20 cellular contexts compared by ENCODE assay signal in the genomic region with DNA sequence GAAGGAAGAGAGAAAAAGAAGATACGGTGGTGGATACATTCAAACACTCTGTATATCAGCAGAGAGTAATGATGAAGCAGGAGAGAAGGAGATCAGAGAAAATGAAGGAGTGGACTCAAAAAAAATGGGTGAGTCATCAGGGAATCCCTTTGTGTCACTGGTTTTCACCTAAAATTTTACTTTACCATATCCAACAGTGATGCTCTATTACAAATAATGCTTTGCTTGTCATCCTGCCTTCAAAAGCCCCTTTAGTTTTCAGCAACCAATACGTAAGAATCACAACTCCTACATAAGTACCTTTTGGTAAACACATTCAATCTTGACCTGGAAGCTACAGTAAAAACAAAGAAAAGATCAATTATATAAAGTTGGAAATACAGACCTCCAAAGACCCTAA.
DNase-seq lines count a peak whose midpoint lies in the region; ATAC-seq and TF ChIP-seq lines count a peak whose summit lies in the region.
"Had no signal": no experiment of that assay in that cellular context is flagged by ENCODE, and none has a peak within 500 bp of the region (broad histone marks: within the 10 kb centered on the region; RNA-seq: fewer than 3 reads in every experiment).

No MANE protein-coding gene starts in this region.

- intact Hi-C loops in sigmoid colon (cut with DNase I): loop anchor here (5.0 kb wide), 1 partner anchor 181 kb away; no protein-coding TSS in a partner anchor

- no peaks in the 10 kb centered on the region for H3K9me3 ChIP-seq in sigmoid colon
- H3K9me3 ChIP-seq: Peyer's patch had no signal

- H3K27me3 ChIP-seq in sigmoid colon (no peaks in the 10 kb centered on the region), GM23338 (ENCODE audit: insufficient read depth) (0 out of 2 replicates have a peak, but pooled peaks cover 4% of the 10 kb centered on the region)
- H3K27me3 ChIP-seq: Peyer's patch had no signal

- ATAC-seq in activated T-cell treated with anti-CD3 and anti-CD28 coated beads, Interleukin-2, amount 50 U/mL, for 72 hours (replicated peaks in 1 of 2): peak; percentile 43 to 68
- peak; percentile 72 for ATAC-seq in GM18868 (IDR thresholded peaks at IDR 0.05; ENCODE audit: unreplicated experiment)
- no peak for ATAC-seq in stimulated activated memory B cell treated with anti-CD40 and anti-IgM and Interleukin-4, amounts not matched to agents 10 μg/mL and 1 μg/mL and 100 μg/mL, for 72 hours
- no peak for ATAC-seq in GM23338

- no peak overlapping the region for H3K27ac Mint-ChIP-seq in activated T-cell treated with anti-CD3 and anti-CD28 coated beads, Interleukin-2, amount 50 U/mL, for 72 hours
- H3K27ac Mint-ChIP-seq in stimulated activated memory B cell treated with anti-CD40 and anti-IgM and Interleukin-4, amounts not matched to agents 10 μg/mL and 1 μg/mL and 100 μg/mL, for 72 hours: peak overlapping the region; percentile 23
- H3K27ac Mint-ChIP-seq in GM23338: no peak overlapping the region

- H3K4me1 Mint-ChIP-seq in activated T-cell treated with anti-CD3 and anti-CD28 coated beads, Interleukin-2, amount 50 U/mL, for 72 hours (ENCODE audit: low read depth): no peaks in the 10 kb centered on the region
- H3K4me1 Mint-ChIP-seq in stimulated activated memory B cell treated with anti-CD40 and anti-IgM and Interleukin-4, amounts not matched to agents 10 μg/mL and 1 μg/mL and 100 μg/mL, for 72 hours: no peaks in the 10 kb centered on the region
- peaks cover 17% of the 10 kb centered on the region for H3K4me1 Mint-ChIP-seq in GM23338

- peaks cover 0 to 50% (median 27%) of the 10 kb centered on the region in 4 donors for H3K4me1 ChIP-seq in sigmoid colon
- peaks cover 21% of the 10 kb centered on the region for H3K4me1 ChIP-seq in GM23338 (ENCODE audit: insufficient read depth)
- H3K4me1 ChIP-seq: Peyer's patch had no signal

- no peaks in the 10 kb centered on the region for H3K79me2 ChIP-seq in GM23338 (replicated peaks; ENCODE audit: insufficient read depth)

- TF ChIP-seq POLR2A in sigmoid colon (IDR thresholded peaks at IDR 0.05): no peak

- 80 to 88% methylated on average over 2 of the region's 2 CpGs for WGBS in sigmoid colon, 2 donors

- H3F3A ChIP-seq in GM23338 (replicated peaks; ENCODE audit: low read depth): no peaks in the 10 kb centered on the region

- H3K36me3 Mint-ChIP-seq in activated T-cell treated with anti-CD3 and anti-CD28 coated beads, Interleukin-2, amount 50 U/mL, for 72 hours (ENCODE audit: insufficient read depth in 2 of 2): no peaks in the 10 kb centered on the region
- H3K36me3 Mint-ChIP-seq in stimulated activated memory B cell treated with anti-CD40 and anti-IgM and Interleukin-4, amounts not matched to agents 10 μg/mL and 1 μg/mL and 100 μg/mL, for 72 hours: no peaks in the 10 kb centered on the region
- no peaks in the 10 kb centered on the region for H3K36me3 Mint-ChIP-seq in GM23338 (ENCODE audit: low read depth)

- no peak overlapping the region for H2AFZ ChIP-seq in GM23338

- peaks cover 7% of the 10 kb centered on the region; the same call in 1 of the 2 replicates for H3K9me2 ChIP-seq in GM23338 (ENCODE audit: insufficient read depth)

- H3K27me3 Mint-ChIP-seq in activated T-cell treated with anti-CD3 and anti-CD28 coated beads, Interleukin-2, amount 50 U/mL, for 72 hours (ENCODE audit: low read depth): peaks cover 37% of the 10 kb centered on the region
- H3K27me3 Mint-ChIP-seq in stimulated activated memory B cell treated with anti-CD40 and anti-IgM and Interleukin-4, amounts not matched to agents 10 μg/mL and 1 μg/mL and 100 μg/mL, for 72 hours: peaks cover 19% of the 10 kb centered on the region
- H3K27me3 Mint-ChIP-seq in GM23338 (ENCODE audit: insufficient read depth, low read depth, poor library complexity): peaks cover 6% of the 10 kb centered on the region

- TF ChIP-seq EP300 in sigmoid colon (IDR thresholded peaks at IDR 0.05): no peak

- H3K27ac ChIP-seq in angular gyrus (ENCODE audit: low read depth, low read length): peak overlapping the region; percentile 23
- H3K27ac ChIP-seq in sigmoid colon: peak overlapping the region in 2 of 4 donors; percentile 53 to 73
- no peak overlapping the region for H3K27ac ChIP-seq in GM23338 (ENCODE audit: low read depth)
- H3K27ac ChIP-seq: C4-2B, Peyer's patch had no signal

- TF ChIP-seq CTCF in sigmoid colon (IDR thresholded peaks at IDR 0.05) (no peak), GM23338 (conservative IDR thresholded peaks at IDR 0.05; ENCODE audit: low read depth in 2 of 2) (no peak)

- H3K4me2 ChIP-seq in GM23338: no peak overlapping the region

- H3K4me3 Mint-ChIP-seq in activated T-cell treated with anti-CD3 and anti-CD28 coated beads, Interleukin-2, amount 50 U/mL, for 72 hours: peak overlapping the region; percentile 2 to 46
- no peak overlapping the region for H3K4me3 Mint-ChIP-seq in stimulated activated memory B cell treated with anti-CD40 and anti-IgM and Interleukin-4, amounts not matched to agents 10 μg/mL and 1 μg/mL and 100 μg/mL, for 72 hours
- no peak overlapping the region for H3K4me3 Mint-ChIP-seq in GM23338

- H3K36me3 ChIP-seq in sigmoid colon (no peaks in the 10 kb centered on the region), GM23338 (ENCODE audit: insufficient read depth) (no peaks in the 10 kb centered on the region)
- H3K36me3 ChIP-seq: Peyer's patch had no signal

- no peak for DNase-seq in activated T-cell treated with anti-CD3 and anti-CD28 coated beads, Interleukin-2, amount 50 U/mL, for 72 hours
- no peak for DNase-seq in activated T-cell treated with anti-CD3 and anti-CD28 coated beads, Interleukin-2, amount 50 U/mL, for 48 hours
- no peak for DNase-seq in sigmoid colon
- no peak for DNase-seq in GM23338 (ENCODE audit: low spot score)
- DNase-seq in NK-92 (lab: John Stamatoyannopoulos, UW; ENCODE audit: unreplicated experiment): no peak
- DNase-seq: COR-L47, DMS153, EL, GOT3, KG1, NCI-H1105, NCI-H1930, NCI-H2171 treated with DMSO at 0.1 percent for 48 hours, NCI-H510A, Peyer's patch, SHP77 treated with DMSO at 0.1 percent for 48 hours had no signal

- H4K20me1 ChIP-seq in GM23338 (replicated peaks; ENCODE audit: insufficient read depth): no peaks in the 10 kb centered on the region

- H3K4me3 ChIP-seq in sigmoid colon (no peak overlapping the region), GM23338 (no peak overlapping the region)
- H3K4me3 ChIP-seq: Peyer's patch had no signal

- no peaks in the 10 kb centered on the region for H3K9me3 Mint-ChIP-seq in activated T-cell treated with anti-CD3 and anti-CD28 coated beads, Interleukin-2, amount 50 U/mL, for 72 hours
- H3K9me3 Mint-ChIP-seq in stimulated activated memory B cell treated with anti-CD40 and anti-IgM and Interleukin-4, amounts not matched to agents 10 μg/mL and 1 μg/mL and 100 μg/mL, for 72 hours: no peaks in the 10 kb centered on the region
- H3K9me3 Mint-ChIP-seq in GM23338: no peaks in the 10 kb centered on the region

Comparison
In these comparisons a context has a peak if more than half of its experiments do, and no peak if none do; other contexts are left out.
1. ATAC-seq: peak in activated T-cell treated with anti-CD3 and anti-CD28 coated beads, Interleukin-2, amount 50 U/mL, for 72 hours (2 of 2) and GM18868 (single experiment); none in stimulated activated memory B cell treated with anti-CD40 and anti-IgM and Interleukin-4, amounts not matched to agents 10 μg/mL and 1 μg/mL and 100 μg/mL, for 72 hours (single experiment) and GM23338 (single experiment).
2. H3K4me3 Mint-ChIP-seq: peak in activated T-cell treated with anti-CD3 and anti-CD28 coated beads, Interleukin-2, amount 50 U/mL, for 72 hours (2 of 2); none in stimulated activated memory B cell treated with anti-CD40 and anti-IgM and Interleukin-4, amounts not matched to agents 10 μg/mL and 1 μg/mL and 100 μg/mL, for 72 hours (single experiment) and GM23338 (single experiment).